32 cellular contexts compared by ENCODE assay signal in genomic region chr5:146341854-146342253, GRCh38. TPM values are rescaled to one million over a fixed set of nuclear protein-coding genes. Genes with fewer than 3 reads are reported as not detected.
"Had no signal": no experiment of that assay in that cellular context is flagged by ENCODE, and none has a peak within 500 bp of the region (broad histone marks: within the 10 kb centered on the region; RNA-seq: fewer than 3 reads in every experiment).

No MANE protein-coding gene starts in this region.

- H3K36me3 ChIP-seq: SJCRH30 had no signal

- H3K27ac ChIP-seq: PC-9, RWPE1, SJCRH30, SK-N-MC had no signal

- H3K27me3 ChIP-seq: SJCRH30 had no signal

- H3K4me3 ChIP-seq: PC-9, SJCRH30, SK-N-MC had no signal

- DNase-seq: Karpas-422, MM.1S, MV-4-11, NCI-H1092, NCI-H1105, NCI-H1417 treated with DMSO at 0.1 percent for 48 hours, NCI-H1436 treated with DMSO at 0.1 percent for 48 hours, NCI-H1694 treated with DMSO at 0.1 percent for 48 hours, NCI-H187 treated with DMSO at 0.1 percent for 48 hours, NCI-H2029, NCI-H2081, NCI-H2171 treated with DMSO at 0.1 percent for 48 hours, NCI-H2227 treated with DMSO at 0.1 percent for 48 hours, NCI-H345, NCI-H446, NCI-H510A treated with DMSO at 0.1 percent for 48 hours, NCI-H524 treated with DMSO at 0.1 percent for 48 hours, NCI-H526 treated with DMSO at 0.1 percent for 48 hours, NCI-H774, PC-9, SHP77, SIG-M5, SJCRH30 had no signal

- H3K4me1 ChIP-seq: SJCRH30 had no signal

- ATAC-seq: Panc1, Right ventricle myocardium inferior, SK-N-SH treated with all-trans-retinoic acid at 6 μM for 48 hours had no signal

- H3K4me2 ChIP-seq: PC-9 had no signal

- H2AFZ ChIP-seq: PC-9 had no signal

RNA-seq across cellular contexts. Expression of gene POU4F3, which starts 3.2 kb away (rescaled TPM):
- total RNA-seq: NCI-H460, OCI-LY7, PC-9, Right ventricle myocardium inferior, RPMI7951, SK-MEL-5 had no signal
